In the genomic region with DNA sequence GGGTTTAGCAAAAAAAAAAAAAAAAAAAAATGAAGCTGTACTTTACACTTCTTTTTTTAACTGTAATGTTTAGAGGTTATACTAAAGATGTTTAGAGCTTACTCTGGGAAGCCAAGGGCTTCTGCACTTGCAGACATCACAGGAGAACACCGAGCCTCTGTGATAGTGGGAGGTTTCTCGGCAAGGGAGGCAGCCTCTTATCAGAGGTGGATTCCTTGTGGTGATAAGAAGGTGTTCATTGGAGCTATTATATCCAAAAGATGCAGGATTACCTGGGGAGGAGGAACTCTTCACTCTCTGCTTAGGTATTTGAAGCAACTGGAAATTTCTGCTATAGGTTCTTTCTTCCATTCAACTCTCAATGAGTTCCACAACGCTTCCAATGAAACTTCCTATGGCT, we compare ENCODE assay signal across 22 cellular contexts.
A peak's percentile ranks its signal among the peaks of the same experiment; 100 is the strongest.
DNase-seq lines count a peak whose midpoint lies in the region; ATAC-seq, FAIRE-seq and TF ChIP-seq lines count a peak whose summit lies in the region.
"Had no signal": no experiment of that assay in that cellular context is flagged by ENCODE, and none has a peak within 500 bp of the region (broad histone marks: within the 10 kb centered on the region; RNA-seq: fewer than 3 reads in every experiment).

No MANE protein-coding gene starts in this region.

- H3K4me1 Mint-ChIP-seq in activated CD4-positive, alpha-beta T cell treated with anti-CD3 and anti-CD28 coated beads, Interleukin-2, amount 10 ng/mL, durations not matched to agents 24 days and 14 days: peaks cover 7% of the 10 kb centered on the region
- H3K4me1 Mint-ChIP-seq in activated CD8-positive, alpha-beta memory T cell treated with anti-CD3 and anti-CD28 coated beads, Interleukin-2, amount 10 ng/mL, durations not matched to agents 7 days and 5 days: peaks cover 7% of the 10 kb centered on the region

- H3K27me3 ChIP-seq in mesendoderm (ENCODE audit: insufficient read depth, low read length, poor library complexity): no peaks in the 10 kb centered on the region
- H3K27me3 ChIP-seq: BLaER1 treated with 17β-estradiol and CSF1 and Interleukin-3, amounts not matched to agents 10 nM and 100 nM had no signal

- no peaks in the 10 kb centered on the region for H3K36me3 Mint-ChIP-seq in activated CD4-positive, alpha-beta T cell treated with anti-CD3 and anti-CD28 coated beads, Interleukin-2, amount 10 ng/mL, durations not matched to agents 24 days and 14 days (ENCODE audit: low read depth)
- no peaks in the 10 kb centered on the region for H3K36me3 Mint-ChIP-seq in activated CD8-positive, alpha-beta memory T cell treated with anti-CD3 and anti-CD28 coated beads, Interleukin-2, amount 10 ng/mL, durations not matched to agents 7 days and 5 days
- H3K36me3 Mint-ChIP-seq: CD8-positive, alpha-beta T cell had no signal

- H3K27ac Mint-ChIP-seq in activated CD4-positive, alpha-beta T cell treated with anti-CD3 and anti-CD28 coated beads, Interleukin-2, amount 10 ng/mL, durations not matched to agents 24 days and 14 days: no peak overlapping the region
- H3K27ac Mint-ChIP-seq in activated CD8-positive, alpha-beta memory T cell treated with anti-CD3 and anti-CD28 coated beads, Interleukin-2, amount 10 ng/mL, durations not matched to agents 7 days and 5 days: no peak overlapping the region
- H3K27ac Mint-ChIP-seq: B cell; CD4-positive, alpha-beta T cell; CD8-positive, alpha-beta T cell had no signal

- TF ChIP-seq CTCF in D721Med (IDR thresholded peaks at IDR 0.05; ENCODE audit: insufficient read depth, missing control alignments): no peak

- ATAC-seq in activated CD8-positive, alpha-beta memory T cell treated with anti-CD3 and anti-CD28 coated beads, Interleukin-2, amount 10 ng/mL, durations not matched to agents 7 days and 5 days: no peak
- ATAC-seq: A549; CD8-positive, alpha-beta T cell had no signal

- no peaks in the 10 kb centered on the region for H3K9me3 Mint-ChIP-seq in activated CD4-positive, alpha-beta T cell treated with anti-CD3 and anti-CD28 coated beads, Interleukin-2, amount 10 ng/mL, durations not matched to agents 24 days and 14 days
- no peaks in the 10 kb centered on the region for H3K9me3 Mint-ChIP-seq in activated CD8-positive, alpha-beta memory T cell treated with anti-CD3 and anti-CD28 coated beads, Interleukin-2, amount 10 ng/mL, durations not matched to agents 7 days and 5 days (ENCODE audit: low read depth)
- H3K9me3 Mint-ChIP-seq: CD4-positive, alpha-beta T cell; CD8-positive, alpha-beta T cell had no signal

- H2AK5ac ChIP-seq in mesendoderm (ENCODE audit: low read length): no peak overlapping the region

- no peak overlapping the region for H3K56ac ChIP-seq in mesendoderm (ENCODE audit: low read length)

- no peak overlapping the region for H2BK15ac ChIP-seq in mesendoderm (replicated peaks; ENCODE audit: low read depth)

- no peak overlapping the region for H3K4me3 ChIP-seq in mesendoderm (ENCODE audit: low read length)
- H3K4me3 ChIP-seq: A549; BLaER1 treated with 17β-estradiol and CSF1 and Interleukin-3, amounts not matched to agents 10 nM and 100 nM had no signal

- no CpG with 5 or more reads among the region's 3 CpGs for WGBS in mesendoderm (ENCODE audit: extremely low coverage, insufficient coverage, low lambda C conversion rate)

- H3K4me2 ChIP-seq in mesendoderm (ENCODE audit: low read length): no peak overlapping the region
- H3K4me2 ChIP-seq: A549; BLaER1 treated with 17β-estradiol and CSF1 and Interleukin-3, amounts not matched to agents 10 nM and 100 nM had no signal

- no peaks in the 10 kb centered on the region for H3K79me1 ChIP-seq in mesendoderm (ENCODE audit: low read length)

- H3K9ac ChIP-seq in mesendoderm (ENCODE audit: low read length): no peak overlapping the region
- H3K9ac ChIP-seq: BLaER1 treated with 17β-estradiol and CSF1 and Interleukin-3, amounts not matched to agents 10 nM and 100 nM had no signal

- FAIRE-seq in D721Med (lab: Jason Lieb, UNC): peak; percentile 79
- FAIRE-seq: A549, G401.6, GM12891, GM19239 had no signal

- no peak overlapping the region for H3K23ac ChIP-seq in mesendoderm (ENCODE audit: low read length)

- H3K18ac ChIP-seq in mesendoderm (ENCODE audit: low read length): no peak overlapping the region

- intact Hi-C loops in activated CD4-positive, alpha-beta T cell treated with anti-CD3 and anti-CD28 coated beads, Interleukin-2, amount 10 ng/mL, durations not matched to agents 24 days and 14 days (cut with micrococcal nuclease): no loop called here

- H4K8ac ChIP-seq in mesendoderm (ENCODE audit: low read depth, low read length): no peak overlapping the region

- H3K4me3 Mint-ChIP-seq in activated CD4-positive, alpha-beta T cell treated with anti-CD3 and anti-CD28 coated beads, Interleukin-2, amount 10 ng/mL, durations not matched to agents 24 days and 14 days: no peak overlapping the region
- no peak overlapping the region for H3K4me3 Mint-ChIP-seq in activated CD8-positive, alpha-beta memory T cell treated with anti-CD3 and anti-CD28 coated beads, Interleukin-2, amount 10 ng/mL, durations not matched to agents 7 days and 5 days
- H3K4me3 Mint-ChIP-seq: B cell; CD4-positive, alpha-beta T cell; CD8-positive, alpha-beta T cell had no signal

- peaks cover 13% of the 10 kb centered on the region for H3K27me3 Mint-ChIP-seq in activated CD4-positive, alpha-beta T cell treated with anti-CD3 and anti-CD28 coated beads, Interleukin-2, amount 10 ng/mL, durations not matched to agents 24 days and 14 days
- H3K27me3 Mint-ChIP-seq in activated CD8-positive, alpha-beta memory T cell treated with anti-CD3 and anti-CD28 coated beads, Interleukin-2, amount 10 ng/mL, durations not matched to agents 7 days and 5 days: no peaks in the 10 kb centered on the region
- H3K27me3 Mint-ChIP-seq: B cell; CD4-positive, alpha-beta T cell had no signal

- no peak overlapping the region for H2BK5ac ChIP-seq in mesendoderm (ENCODE audit: low read length)

- H3K4ac ChIP-seq in mesendoderm (ENCODE audit: low read depth, low read length): no peak overlapping the region

- no peaks in the 10 kb centered on the region for H3K4me1 ChIP-seq in mesendoderm (ENCODE audit: control insufficient read depth, low read depth, low read length)

- DNase-seq in activated CD4-positive, alpha-beta T cell treated with anti-CD3 and anti-CD28 coated beads, Interleukin-2, amount 10 ng/mL, durations not matched to agents 24 days and 14 days: peak; percentile 17
- DNase-seq in activated CD4-positive, alpha-beta T cell treated with anti-CD3 and anti-CD28 coated beads, Interleukin-2, amount 50 U/mL, for 1 hour: no peak
- DNase-seq in D721Med (ENCODE audit: insufficient read length, low spot score): no peak
- DNase-seq in mesendoderm: peak; percentile 51
- no peak for DNase-seq in activated CD8-positive, alpha-beta memory T cell treated with anti-CD3 and anti-CD28 coated beads, Interleukin-2, amount 10 ng/mL, durations not matched to agents 7 days and 5 days
- no peak for DNase-seq in T-helper 1 cell
- DNase-seq in DMS79 treated with DMSO at 0.1 percent for 48 hours (lab: John Stamatoyannopoulos, UW): no peak
- DNase-seq: AML-193; CD4-positive, alpha-beta T cell; CD8-positive, alpha-beta T cell; DMS 273 treated with DMSO at 0.1 percent for 48 hours; DMS153; DMS53; DMS79; GF-D8 had no signal

- no peak overlapping the region for H3K27ac ChIP-seq in mesendoderm (ENCODE audit: low read depth, low read length)
- H3K27ac ChIP-seq: BLaER1 treated with 17β-estradiol and CSF1 and Interleukin-3, amounts not matched to agents 10 nM and 100 nM; C4-2B had no signal

- no peak overlapping the region for H2BK120ac ChIP-seq in mesendoderm (ENCODE audit: low read depth, low read length)

- no peaks in the 10 kb centered on the region for H3K36me3 ChIP-seq in mesendoderm (ENCODE audit: control insufficient read depth, insufficient read depth, low read length)
- H3K36me3 ChIP-seq: BLaER1 treated with 17β-estradiol and CSF1 and Interleukin-3, amounts not matched to agents 10 nM and 100 nM had no signal

- CTCF ChIA-PET in activated CD8-positive, alpha-beta memory T cell treated with anti-CD3 and anti-CD28 coated beads, Interleukin-2, amount 10 ng/mL, durations not matched to agents 7 days and 5 days (lab: Charles Lee): no interaction called here

- H4K5ac ChIP-seq in mesendoderm (ENCODE audit: low read length): no peak overlapping the region

- no peaks in the 10 kb centered on the region for H3K79me2 ChIP-seq in mesendoderm (ENCODE audit: control insufficient read depth, insufficient read depth, low read length)

Comparison
In these comparisons a context has a peak if more than half of its experiments do, and no peak if none do; other contexts are left out.
1. DNase-seq: peak in activated CD4-positive, alpha-beta T cell treated with anti-CD3 and anti-CD28 coated beads, Interleukin-2, amount 10 ng/mL, durations not matched to agents 24 days and 14 days (single experiment) and mesendoderm (single experiment); none in activated CD4-positive, alpha-beta T cell treated with anti-CD3 and anti-CD28 coated beads, Interleukin-2, amount 50 U/mL, for 1 hour (single experiment), D721Med (single experiment), activated CD8-positive, alpha-beta memory T cell treated with anti-CD3 and anti-CD28 coated beads, Interleukin-2, amount 10 ng/mL, durations not matched to agents 7 days and 5 days (single experiment), T-helper 1 cell (0 of 5) and DMS79 treated with DMSO at 0.1 percent for 48 hours (single experiment).